In the genomic region with DNA sequence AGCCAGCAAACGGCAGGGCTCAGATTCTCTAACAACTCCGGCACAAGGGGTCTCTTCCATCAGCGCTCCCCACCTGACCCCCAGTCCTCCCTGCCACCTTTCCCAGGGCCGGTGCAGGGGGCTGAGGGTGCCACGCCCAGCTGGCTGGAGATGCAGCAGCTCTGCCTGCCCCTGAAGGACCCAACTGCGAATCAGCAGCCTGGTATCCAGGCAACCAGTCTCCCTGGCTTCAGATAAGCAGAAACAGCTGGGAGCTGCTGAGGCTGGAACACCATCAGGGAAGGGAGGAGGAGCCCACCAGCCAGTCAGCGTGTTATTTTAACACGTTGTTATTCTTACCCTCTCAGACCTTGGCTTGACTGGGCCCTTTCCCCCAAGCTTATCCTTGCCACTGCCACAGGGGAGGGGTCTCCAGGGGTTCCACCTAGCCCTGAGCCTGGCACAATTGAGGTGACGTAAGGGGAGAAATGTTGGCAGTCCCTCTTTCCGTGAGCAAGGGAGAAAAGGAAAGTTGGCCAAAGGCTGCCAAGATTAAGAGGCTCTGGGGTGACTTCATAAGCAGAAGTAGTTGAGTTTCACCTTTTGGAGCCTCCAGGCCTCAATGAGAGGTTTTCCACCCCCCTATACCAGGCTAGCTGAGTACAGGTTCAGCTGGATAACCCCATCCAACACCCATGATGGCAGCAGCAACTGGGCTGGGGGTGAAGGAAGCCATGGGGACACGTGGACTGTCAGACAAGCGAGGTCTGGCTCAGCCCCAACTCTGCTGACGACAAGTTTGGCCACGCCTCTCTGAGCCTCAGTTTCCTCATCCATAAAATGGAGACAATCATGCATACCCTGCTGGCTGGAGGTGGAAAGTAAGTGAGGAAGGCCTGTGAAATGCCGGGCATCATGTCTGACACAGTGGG, we compare ENCODE assay signal across 9 cellular contexts.
A peak's percentile ranks its signal among the peaks of the same experiment; 100 is the strongest.
DNase-seq lines count a peak whose midpoint lies in the region; ATAC-seq, FAIRE-seq and TF ChIP-seq lines count a peak whose summit lies in the region.
"Had no signal": no experiment of that assay in that cellular context is flagged by ENCODE, and none has a peak within 500 bp of the region (broad histone marks: within the 10 kb centered on the region; RNA-seq: fewer than 3 reads in every experiment).

No MANE protein-coding gene starts in this region.

- peak overlapping the region; percentile 77 for H3K27ac ChIP-seq in AG04450 (ENCODE audit: low read depth, low read length)
- no peak overlapping the region for H3K27ac ChIP-seq in HepG2 (ENCODE audit: extremely low read length, insufficient read depth, low read length)

- H3K9me3 ChIP-seq in AG04450 (ENCODE audit: control insufficient read depth, insufficient read depth, low read length) (no peaks in the 10 kb centered on the region), HepG2 (ENCODE audit: low read length) (no peaks in the 10 kb centered on the region)

- peaks cover 0 to 3% (median 0%) of the 10 kb centered on the region in 5 experiments for H3K9me3 Mint-ChIP-seq in brain
- no peaks in the 10 kb centered on the region for H3K9me3 Mint-ChIP-seq in stimulated activated memory B cell treated with anti-CD40 and anti-IgM and Interleukin-4, amounts not matched to agents 10 μg/mL and 1 μg/mL and 100 μg/mL, for 72 hours
- H3K9me3 Mint-ChIP-seq: IgD-negative memory B cell had no signal

- H3K36me3 Mint-ChIP-seq in brain: no peaks in the 10 kb centered on the region
- no peaks in the 10 kb centered on the region for H3K36me3 Mint-ChIP-seq in stimulated activated memory B cell treated with anti-CD40 and anti-IgM and Interleukin-4, amounts not matched to agents 10 μg/mL and 1 μg/mL and 100 μg/mL, for 72 hours
- H3K36me3 Mint-ChIP-seq: IgD-negative memory B cell had no signal

- CTCF ChIA-PET in AG04450 (lab: Charles Lee): interaction anchor here (0.7 to 2.8 kb wide), 4 partner anchors 16 to 132 kb away, joined by 3 to 25 read pairs (median 8); no protein-coding TSS in a partner anchor
- CTCF ChIA-PET in HepG2 (lab: Yijun Ruan, JAX; ENCODE audit: low intra/inter-chr PET ratio, low total read pairs): no interaction called here

- H3K4me3 Mint-ChIP-seq in brain: peak overlapping the region; percentile 58 to 71 (median 67)
- H3K4me3 Mint-ChIP-seq in stimulated activated memory B cell treated with anti-CD40 and anti-IgM and Interleukin-4, amounts not matched to agents 10 μg/mL and 1 μg/mL and 100 μg/mL, for 72 hours: no peak overlapping the region
- H3K4me3 Mint-ChIP-seq: IgD-negative memory B cell had no signal

- in situ Hi-C loops in HepG2 (cut with HindIII; ENCODE audit: extremely low pct_ligation_motif_present, low pct_unique_long_range_greater_than_20kb): no loop called here

- H2AFZ ChIP-seq in HepG2 (ENCODE audit: low read length): no peak overlapping the region

- H3K4me1 ChIP-seq in HepG2 (ENCODE audit: insufficient read depth, low read length): peaks cover 13% of the 10 kb centered on the region; the same call in 1 of the 2 replicates

- H3K9ac ChIP-seq in HepG2 (ENCODE audit: insufficient read depth, low read depth, low read length): no peak overlapping the region

- intact Hi-C loops in HepG2 (cut with micrococcal nuclease; ENCODE audit: unreplicated experiment): no loop called here

- no peaks in the 10 kb centered on the region for H3K79me2 ChIP-seq in HepG2 (ENCODE audit: insufficient read depth, low read length)

- H3K27me3 Mint-ChIP-seq in brain: peaks cover 10% of the 10 kb centered on the region
- no peaks in the 10 kb centered on the region for H3K27me3 Mint-ChIP-seq in stimulated activated memory B cell treated with anti-CD40 and anti-IgM and Interleukin-4, amounts not matched to agents 10 μg/mL and 1 μg/mL and 100 μg/mL, for 72 hours
- H3K27me3 Mint-ChIP-seq: IgD-negative memory B cell had no signal

- POLR2A ChIA-PET in AG04450 (lab: Yijun Ruan, JAX) (interaction anchor here (0.6 to 2.9 kb wide), 4 partner anchors 18 to 106 kb away, joined by 3 to 28 read pairs (median 6); no protein-coding TSS in a partner anchor), HepG2 (lab: Yijun Ruan, JAX) (no interaction called here)

- TF ChIP-seq POLR2A in HepG2 (IDR thresholded peaks at IDR 0.05; ENCODE audit: insufficient read depth in 1 of 2, low read depth in 2 of 2, low read length in 2 of 2): no peak

- peak; percentile 75 for DNase-seq in AG04450 (ENCODE audit: low read depth, low spot score)
- DNase-seq in NCI-H146 treated with DMSO at 0.1 percent for 48 hours (lab: John Stamatoyannopoulos, UW; ENCODE audit: unreplicated experiment): peak; percentile 40
- no peak for DNase-seq in HepG2 (ENCODE audit: low spot score)
- DNase-seq in stimulated activated naive CD8-positive, alpha-beta T cell treated with anti-CD3 and anti-CD28 coated beads, Interleukin-15, Interleukin-2, amounts not matched to agents 100 U/mL and 50 U/mL, for 24 hours: no peak

- WGBS in HepG2 (ENCODE audit: low lambda C conversion rate): 16% methylated on average over 15 of the region's 15 CpGs

- TF ChIP-seq EP300 in HepG2 (IDR thresholded peaks at IDR 0.05; ENCODE audit: low read depth in 2 of 2, low read length in 2 of 2) (no peak), HepG2 (CRISPR knock-in tag; IDR thresholded peaks at IDR 0.05; ENCODE audit: borderline replicate concordance) (no peak)

- BruUV-seq in HepG2 (replicated peaks; lab: Mats Ljungman, UMichigan): no TSS peak

- no peak overlapping the region for H3K4me2 ChIP-seq in HepG2 (ENCODE audit: low read depth, low read length)

- no peaks in the 10 kb centered on the region for H4K20me1 ChIP-seq in HepG2 (ENCODE audit: insufficient read depth, low read length)

- TF ChIP-seq RAD21 in HepG2 (CRISPR knock-in tag; IDR thresholded peaks at IDR 0.05): no peak

- H3K27ac Mint-ChIP-seq in brain: peak overlapping the region; percentile 93 to 99 (median 96)
- H3K27ac Mint-ChIP-seq in stimulated activated memory B cell treated with anti-CD40 and anti-IgM and Interleukin-4, amounts not matched to agents 10 μg/mL and 1 μg/mL and 100 μg/mL, for 72 hours: no peak overlapping the region

- H3K36me3 ChIP-seq in HepG2 (replicated peaks in 1 of 2; ENCODE audit: control insufficient read depth in 1 of 2, insufficient read depth in 2 of 2, low read length in 2 of 2): no peaks in the 10 kb centered on the region

- ATAC-seq in HepG2 (no peak), GM19452 (IDR thresholded peaks at IDR 0.05; ENCODE audit: unreplicated experiment) (no peak), GM21825 (IDR thresholded peaks at IDR 0.05; ENCODE audit: unreplicated experiment) (no peak)
- ATAC-seq in stimulated activated naive CD8-positive, alpha-beta T cell treated with anti-CD3 and anti-CD28 coated beads, Interleukin-15, Interleukin-2, amounts not matched to agents 100 U/mL and 50 U/mL, for 24 hours: no peak
- no peak for ATAC-seq in stimulated activated memory B cell treated with anti-CD40 and anti-IgM and Interleukin-4, amounts not matched to agents 10 μg/mL and 1 μg/mL and 100 μg/mL, for 72 hours

- TF ChIP-seq CTCF in AG04450 (IDR thresholded peaks at IDR 0.05; ENCODE audit: low read depth, low read length): no peak
- no peak for TF ChIP-seq CTCF in brain (conservative IDR thresholded peaks at IDR 0.05)
- no peak for TF ChIP-seq CTCF in HepG2 (CRISPR knock-in tag; IDR thresholded peaks at IDR 0.05)

- H3K27me3 ChIP-seq in AG04450 (ENCODE audit: control insufficient read depth, insufficient read depth, low read length): no peaks in the 10 kb centered on the region
- peaks cover 8 to 33% of the 10 kb centered on the region in 2 experiments; a peak in 3 of 5 replicates for H3K27me3 ChIP-seq in HepG2 (ENCODE audit: control insufficient read depth in 1 of 2, insufficient read depth in 2 of 2, low read length in 2 of 2)

- H3K4me1 Mint-ChIP-seq in brain: peaks cover 96% of the 10 kb centered on the region
- H3K4me1 Mint-ChIP-seq in stimulated activated memory B cell treated with anti-CD40 and anti-IgM and Interleukin-4, amounts not matched to agents 10 μg/mL and 1 μg/mL and 100 μg/mL, for 72 hours: no peaks in the 10 kb centered on the region

- 0 out of 2 replicates have a peak overlapping the region, but pooled peaks have one; percentile 10 for H3K4me3 ChIP-seq in AG04450 (ENCODE audit: low read depth, low read length)
- H3K4me3 ChIP-seq in HepG2 (replicated peaks in 1 of 3; ENCODE audit: insufficient read depth in 1 of 3, low read depth in 2 of 3, low read length in 3 of 3): no peak overlapping the region

- FAIRE-seq in HepG2 (lab: Jason Lieb, UNC): no peak

TF ChIP-seq in HepG2, 621 proteins besides CTCF, POLR2A, EP300 and RAD21:
- TF ChIP-seq ZNF768 (CRISPR knock-in tag; IDR thresholded peaks at IDR 0.05) (peak; percentile 68; the same call in 1 of the 2 replicates), ZNF446 (CRISPR knock-in tag; IDR thresholded peaks at IDR 0.05) (no peak), ZNF629 (CRISPR knock-in tag; conservative IDR thresholded peaks at IDR 0.05) (peak; percentile 50)
TF ChIP-seq in HepG2: peak in this region for 2.

Comparison
In these comparisons a context has a peak if more than half of its experiments do, and no peak if none do; other contexts are left out.
1. DNase-seq: peak in AG04450 (single experiment) and NCI-H146 treated with DMSO at 0.1 percent for 48 hours (single experiment); none in HepG2 (single experiment) and stimulated activated naive CD8-positive, alpha-beta T cell treated with anti-CD3 and anti-CD28 coated beads, Interleukin-15, Interleukin-2, amounts not matched to agents 100 U/mL and 50 U/mL, for 24 hours (single experiment).